Comparison of ENCODE assay signal across 8 cellular contexts in genomic region chr1:61053712-61054608, GRCh38. TPM values are rescaled to one million over a fixed set of nuclear protein-coding genes. Genes with fewer than 3 reads are reported as not detected.
A peak's percentile ranks its signal among the peaks of the same experiment; 100 is the strongest.
DNase-seq lines count a peak whose midpoint lies in the region; ATAC-seq, FAIRE-seq and TF ChIP-seq lines count a peak whose summit lies in the region.

No MANE protein-coding gene starts in this region.

- H3K27me3 Mint-ChIP-seq in brain, result peaks cover 63% of the 10 kb centered on the region

- TF ChIP-seq CTCF in brain (conservative IDR thresholded peaks at IDR 0.05), result no peak
- no peak for TF ChIP-seq CTCF in kidney (IDR thresholded peaks at IDR 0.05; ENCODE audit: borderline replicate concordance, extremely low read depth, insufficient read depth)

- no peaks in the 10 kb centered on the region for H3K9me3 ChIP-seq in kidney (ENCODE audit: control insufficient read depth in 1 of 2, low read length in 2 of 2)

- H3K4me3 ChIP-seq in kidney (ENCODE audit: low read length in 2 of 2), result peak overlapping the region; percentile 53 to 54

- H3K36me3 ChIP-seq in kidney (ENCODE audit: control insufficient read depth in 1 of 2, insufficient read depth in 2 of 2, low read length in 2 of 2), result no peaks in the 10 kb centered on the region

- peak overlapping the region; percentile 77 to 98 (median 97) for H3K27ac Mint-ChIP-seq in brain

- H3K4me1 Mint-ChIP-seq in brain, result peaks cover 77% of the 10 kb centered on the region

- H3K9me3 Mint-ChIP-seq in brain, result no peaks in the 10 kb centered on the region

- H3K27ac ChIP-seq in kidney (ENCODE audit: low read depth in 2 of 2, low read length in 2 of 2), result peak overlapping the region; percentile 52 to 62

- intact Hi-C loops in kidney (cut with DNase I), result no loop called here

- FAIRE-seq in kidney (lab: Jason Lieb, UNC), result no peak

- no peak overlapping the region for H3K9ac ChIP-seq in kidney (ENCODE audit: low read length in 2 of 2)

- H3K4me1 ChIP-seq in kidney (ENCODE audit: control insufficient read depth in 1 of 2, insufficient read depth in 1 of 2, low read depth in 1 of 2, low read length in 2 of 2), result peaks cover 10 to 17% of the 10 kb centered on the region in 2 donors

- no peaks in the 10 kb centered on the region for H3K36me3 Mint-ChIP-seq in brain

- H3K4me3 Mint-ChIP-seq in brain, result peak overlapping the region; percentile 79 to 98 (median 88)

- ATAC-seq in stimulated activated naive CD8-positive, alpha-beta T cell treated with anti-CD3 and anti-CD28 coated beads, Interleukin-15, Interleukin-2, amounts not matched to agents 100 U/mL and 50 U/mL, for 24 hours, result peak; percentile 30
- no peak for ATAC-seq in HG02610 (IDR thresholded peaks at IDR 0.05; ENCODE audit: unreplicated experiment)
- ATAC-seq in HG02970 (IDR thresholded peaks at IDR 0.05; ENCODE audit: low FRiP score, unreplicated experiment), result no peak

- peak; percentile 31 for DNase-seq in activated CD4-positive, alpha-beta T cell treated with anti-CD3 and anti-CD28 coated beads for 48 hours
- DNase-seq in activated CD4-positive, alpha-beta T cell treated with anti-CD3 and anti-CD28 coated beads for 1 hour, result no peak
- peak; percentile 86 for DNase-seq in kidney
- peak; percentile 37 for DNase-seq in stimulated activated naive CD8-positive, alpha-beta T cell treated with anti-CD3 and anti-CD28 coated beads, Interleukin-15, Interleukin-2, amounts not matched to agents 100 U/mL and 50 U/mL, for 24 hours
- no peak for DNase-seq in NCI-H748 (lab: John Stamatoyannopoulos, UW; ENCODE audit: unreplicated experiment)

RNA-seq across cellular contexts. Expression of gene NFIA, which starts 28.4 kb away (rescaled TPM):
- polyA plus RNA-seq in brain (ENCODE audit: insufficient read depth, low read depth, low replicate concordance) (4.1 TPM), kidney (ENCODE audit: insufficient read depth, low read depth, low replicate concordance) (4.8 TPM)
- 87.5 TPM for total RNA-seq in kidney

Comparison
In these comparisons a context has a peak if more than half of its experiments do, and no peak if none do; other contexts are left out.
1. DNase-seq: peak in activated CD4-positive, alpha-beta T cell treated with anti-CD3 and anti-CD28 coated beads for 48 hours (single experiment), kidney (single experiment) and stimulated activated naive CD8-positive, alpha-beta T cell treated with anti-CD3 and anti-CD28 coated beads, Interleukin-15, Interleukin-2, amounts not matched to agents 100 U/mL and 50 U/mL, for 24 hours (single experiment); none in activated CD4-positive, alpha-beta T cell treated with anti-CD3 and anti-CD28 coated beads for 1 hour (single experiment) and NCI-H748 (single experiment).